Comparison of ENCODE assay signal across 8 cellular contexts in genomic region chr6:39980839-39981580, GRCh38. TPM values are rescaled to one million over a fixed set of nuclear protein-coding genes. Genes with fewer than 3 reads are reported as not detected.
DNase-seq lines count a peak whose midpoint lies in the region; ATAC-seq, FAIRE-seq and TF ChIP-seq lines count a peak whose summit lies in the region.

No MANE protein-coding gene starts in this region.

- peak in 1 of 2 donors; percentile 76 for ATAC-seq in upper lobe of left lung (ENCODE audit: low FRiP score in 2 of 2)
- no peak for ATAC-seq in stimulated activated effector memory CD8-positive, alpha-beta T cell treated with anti-CD3 and anti-CD28 coated beads, Interleukin-12 subunit alpha, Interleukin-12 subunit beta, amount 100 ng/mL, for 72 hours
- ATAC-seq in GM21619 (IDR thresholded peaks at IDR 0.05; ENCODE audit: unreplicated experiment) = no peak

- H3K4me3 Mint-ChIP-seq in stimulated activated effector memory CD8-positive, alpha-beta T cell treated with anti-CD3 and anti-CD28 coated beads, Interleukin-12 subunit alpha, Interleukin-12 subunit beta, amount 100 ng/mL, for 72 hours = no peak overlapping the region

- peak; percentile 75 for DNase-seq in GM23248
- peak; percentile 65 for DNase-seq in NCI-H510A treated with DMSO at 0.1 percent for 48 hours (lab: John Stamatoyannopoulos, UW)
- peak; percentile 55 for DNase-seq in bronchial epithelial cell (ENCODE audit: low read depth)
- DNase-seq in kidney tubule cell (ENCODE audit: low spot score) = peak; percentile 50
- no peak for DNase-seq in upper lobe of left lung
- DNase-seq in stimulated activated effector memory CD8-positive, alpha-beta T cell treated with anti-CD3 and anti-CD28 coated beads, Interleukin-12 subunit alpha, Interleukin-12 subunit beta, amount 100 ng/mL, for 72 hours (ENCODE audit: low spot score in 2 of 2) = no peak

- H3K27ac ChIP-seq in C4-2B = no peak overlapping the region
- no peak overlapping the region for H3K27ac ChIP-seq in GM23248
- H3K27ac ChIP-seq in upper lobe of left lung = peak overlapping the region in 2 of 4 donors; percentile 30 to 35

- no peak for FAIRE-seq in bronchial epithelial cell (lab: Jason Lieb, UNC)

- no peaks in the 10 kb centered on the region for H3K79me2 ChIP-seq in GM23248 (ENCODE audit: insufficient read depth)

- no peak overlapping the region for H2AFZ ChIP-seq in GM23248

- 33 to 43% methylated on average over 3 of the region's 3 CpGs for WGBS in GM23248 (ENCODE audit: low coverage in 1 of 2, low lambda C conversion rate in 2 of 2, missing lambda C conversion rate in 2 of 2), 2 experiments
- WGBS in upper lobe of left lung, 2 donors = 37 to 43% methylated on average over 3 of the region's 3 CpGs

- H3K4me3 ChIP-seq in GM23248 (no peak overlapping the region), bronchial epithelial cell (ENCODE audit: low read depth, low read length) (no peak overlapping the region), upper lobe of left lung (no peak overlapping the region)

- TF ChIP-seq POLR2A in upper lobe of left lung (IDR thresholded peaks at IDR 0.05) = no peak

- in situ Hi-C loops in GM23248 (cut with MboI) = loop anchor here (25.0 kb wide), 1 partner anchor 856 kb away; no protein-coding TSS in a partner anchor

- H3K9me3 ChIP-seq in GM23248 (ENCODE audit: low read depth) (no peaks in the 10 kb centered on the region), upper lobe of left lung (no peaks in the 10 kb centered on the region)

- TF ChIP-seq CTCF in C4-2B (conservative IDR thresholded peaks at IDR 0.05) = peak; percentile 70
- TF ChIP-seq CTCF in bronchial epithelial cell (IDR thresholded peaks at IDR 0.05; ENCODE audit: insufficient read depth, low read length, severe bottlenecking) = peak; percentile 63
- TF ChIP-seq CTCF in upper lobe of left lung (IDR thresholded peaks at IDR 0.05) = peak in 5 of 6 experiments; percentile 28 to 59 (median 38)

- H3K27me3 ChIP-seq in GM23248 (replicated peaks; ENCODE audit: insufficient read depth) (0 out of 2 replicates have a peak, but pooled peaks cover 3% of the 10 kb centered on the region), bronchial epithelial cell (ENCODE audit: control insufficient read depth, insufficient read depth, low read length) (no peaks in the 10 kb centered on the region), upper lobe of left lung (no peaks in the 10 kb centered on the region)

- no peaks in the 10 kb centered on the region for H4K20me1 ChIP-seq in GM23248 (ENCODE audit: insufficient read depth)

- H3F3A ChIP-seq in GM23248 (ENCODE audit: insufficient read depth) = no peaks in the 10 kb centered on the region

- H3K36me3 Mint-ChIP-seq in stimulated activated effector memory CD8-positive, alpha-beta T cell treated with anti-CD3 and anti-CD28 coated beads, Interleukin-12 subunit alpha, Interleukin-12 subunit beta, amount 100 ng/mL, for 72 hours = no peaks in the 10 kb centered on the region

- no peak overlapping the region for H3K4me2 ChIP-seq in GM23248 (ENCODE audit: unreplicated experiment)

- TF ChIP-seq EP300 in upper lobe of left lung (IDR thresholded peaks at IDR 0.05) = no peak

- H3K27ac Mint-ChIP-seq in stimulated activated effector memory CD8-positive, alpha-beta T cell treated with anti-CD3 and anti-CD28 coated beads, Interleukin-12 subunit alpha, Interleukin-12 subunit beta, amount 100 ng/mL, for 72 hours = no peak overlapping the region

- H3K9me2 ChIP-seq in GM23248 (ENCODE audit: insufficient read depth) = no peaks in the 10 kb centered on the region

- H3K9ac ChIP-seq in GM23248 = no peak overlapping the region

- H3K4me1 ChIP-seq in GM23248 (ENCODE audit: insufficient read depth) (no peaks in the 10 kb centered on the region), upper lobe of left lung (peaks cover 3 to 10% (median 6%) of the 10 kb centered on the region in 4 donors)

- no peaks in the 10 kb centered on the region for H3K4me1 Mint-ChIP-seq in stimulated activated effector memory CD8-positive, alpha-beta T cell treated with anti-CD3 and anti-CD28 coated beads, Interleukin-12 subunit alpha, Interleukin-12 subunit beta, amount 100 ng/mL, for 72 hours

- H3K36me3 ChIP-seq in GM23248 (ENCODE audit: low read depth) (no peaks in the 10 kb centered on the region), bronchial epithelial cell (ENCODE audit: control insufficient read depth, insufficient read depth, low read length) (no peaks in the 10 kb centered on the region), upper lobe of left lung (no peaks in the 10 kb centered on the region)

- H3K9me3 Mint-ChIP-seq in stimulated activated effector memory CD8-positive, alpha-beta T cell treated with anti-CD3 and anti-CD28 coated beads, Interleukin-12 subunit alpha, Interleukin-12 subunit beta, amount 100 ng/mL, for 72 hours = no peaks in the 10 kb centered on the region

RNA-seq across cellular contexts. Expression of gene MOCS1, which starts 46.7 kb away (rescaled TPM):
- 9.0 and 10.2 TPM in 2 replicates for total RNA-seq in GM23248 (2014; rRNA removed; shearing (Covaris generic))
- polyA plus RNA-seq in GM23248 (2016; fragmentation: Nextera tagmentation; extraction: Ambion mirVana) = 7.3 and 8.4 TPM in 2 replicates
- total RNA-seq in bronchial epithelial cell (1.3 and 4.1 TPM in 2 replicates), upper lobe of left lung (10 to 100 TPM; 15.0 to 49.2 (median 26.3) TPM)

Comparison
In these comparisons a context has a peak if more than half of its experiments do, and no peak if none do; other contexts are left out.
1. DNase-seq: peak in GM23248 (single experiment), NCI-H510A treated with DMSO at 0.1 percent for 48 hours (single experiment), bronchial epithelial cell (single experiment) and kidney tubule cell (single experiment); none in upper lobe of left lung (0 of 2) and stimulated activated effector memory CD8-positive, alpha-beta T cell treated with anti-CD3 and anti-CD28 coated beads, Interleukin-12 subunit alpha, Interleukin-12 subunit beta, amount 100 ng/mL, for 72 hours (0 of 2).
2. Peak in every context shown above with its lines, with median percentiles within 50 percentile points of each other: CTCF ChIP-seq.